ENCODE assay signal across 22 cellular contexts in the genomic region with DNA sequence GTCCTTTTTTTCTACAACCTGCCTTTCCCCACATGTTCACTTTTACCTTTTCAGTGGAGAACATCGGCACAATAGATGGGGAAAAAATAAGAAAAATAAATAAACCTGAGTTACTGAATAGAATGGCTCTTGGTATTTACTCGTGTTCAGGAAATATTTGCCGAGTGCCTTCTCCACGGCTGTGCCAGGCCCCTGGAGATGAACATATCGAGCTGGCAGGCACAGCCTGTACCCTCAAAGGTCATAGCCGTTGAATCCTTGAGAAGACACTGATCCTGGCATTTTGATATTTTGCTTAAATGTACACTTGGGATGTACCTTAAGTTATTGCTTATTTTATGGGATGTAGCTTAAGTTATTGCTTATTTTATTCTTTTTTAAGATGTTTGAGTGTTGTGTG.
DNase-seq lines count a peak whose midpoint lies in the region; ATAC-seq and TF ChIP-seq lines count a peak whose summit lies in the region.
"Had no signal": no experiment of that assay in that cellular context is flagged by ENCODE, and none has a peak within 500 bp of the region (broad histone marks: within the 10 kb centered on the region; RNA-seq: fewer than 3 reads in every experiment).

No MANE protein-coding gene starts in this region.

- H3K36me3 ChIP-seq in breast epithelium (no peaks in the 10 kb centered on the region), SJSA1 (no peaks in the 10 kb centered on the region), mesendoderm (ENCODE audit: control insufficient read depth, insufficient read depth, low read length) (no peaks in the 10 kb centered on the region), uterus (no peaks in the 10 kb centered on the region)

- H3K27ac ChIP-seq in breast epithelium = no peak overlapping the region
- peak overlapping the region; percentile 63; the same call in 1 of the 2 replicates for H3K27ac ChIP-seq in SJSA1
- H3K27ac ChIP-seq in mesendoderm (ENCODE audit: low read depth, low read length) = no peak overlapping the region
- H3K27ac ChIP-seq in uterus = no peak overlapping the region
- H3K27ac ChIP-seq: HL-60, RWPE1, SK-N-MC had no signal

- TF ChIP-seq POLR2A in breast epithelium (IDR thresholded peaks at IDR 0.05) (no peak), uterus (IDR thresholded peaks at IDR 0.05) (no peak)

- H3K27me3 Mint-ChIP-seq in MCF 10A (ENCODE audit: insufficient read depth, unreplicated experiment) = no peaks in the 10 kb centered on the region
- H3K27me3 Mint-ChIP-seq: CD4-positive, CD25-positive, alpha-beta regulatory T cell had no signal

- no peak overlapping the region for H3K56ac ChIP-seq in mesendoderm (ENCODE audit: low read length)

- peak overlapping the region; percentile 87 for H3K18ac ChIP-seq in mesendoderm (ENCODE audit: low read length)

- no peak overlapping the region for H3K4me3 ChIP-seq in breast epithelium
- H3K4me3 ChIP-seq in SJSA1 = no peak overlapping the region
- no peak overlapping the region for H3K4me3 ChIP-seq in mesendoderm (ENCODE audit: low read length)
- H3K4me3 ChIP-seq in uterus = no peak overlapping the region
- H3K4me3 ChIP-seq: SK-N-MC had no signal

- peak overlapping the region; percentile 28 for H2BK120ac ChIP-seq in mesendoderm (ENCODE audit: low read depth, low read length)

- H3K4me2 ChIP-seq in mesendoderm (ENCODE audit: low read length) = no peak overlapping the region

- H4K8ac ChIP-seq in mesendoderm (ENCODE audit: low read depth, low read length) = no peak overlapping the region

- CTCF ChIA-PET in MCF 10A (lab: Yijun Ruan, JAX) = interaction anchor here (0.7 kb wide), 1 partner anchor 17 kb away, joined by 4 read pairs; no protein-coding TSS in a partner anchor

- H3K23ac ChIP-seq in mesendoderm (ENCODE audit: low read length) = no peak overlapping the region

- no peak for DNase-seq in MCF 10A (ENCODE audit: unreplicated experiment)
- DNase-seq in breast epithelium (ENCODE audit: low spot score in 2 of 2) = no peak
- no peak for DNase-seq in SJSA1 (ENCODE audit: low read depth in 1 of 2, low spot score in 2 of 2)
- no peak for DNase-seq in mesendoderm
- no peak for DNase-seq in NCI-H774 (lab: John Stamatoyannopoulos, UW)
- no peak for DNase-seq in stimulated activated naive CD8-positive, alpha-beta T cell treated with anti-CD3 and anti-CD28 coated beads, Interleukin-15, Interleukin-2, amounts not matched to agents 100 U/mL and 50 U/mL, for 24 hours
- no peak for DNase-seq in uterus
- DNase-seq: 8988T, ACHN, Karpas-422, MV-4-11, NCI-H1105 treated with DMSO at 0.1 percent for 48 hours, NCI-H146, NCI-H2029, NCI-H446, NCI-H524 treated with DMSO at 0.1 percent for 48 hours, SHP77 treated with DMSO at 0.1 percent for 48 hours had no signal

- WGBS in mesendoderm (ENCODE audit: extremely low coverage, insufficient coverage, low lambda C conversion rate) = no CpG with 5 or more reads among the region's 6 CpGs

- H2BK5ac ChIP-seq in mesendoderm (ENCODE audit: low read length) = no peak overlapping the region

- POLR2A ChIA-PET in MCF 10A (lab: Yijun Ruan, JAX) = interaction anchor here (1.2 kb wide), 1 partner anchor 25 kb away, joined by 4 read pairs; no protein-coding TSS in a partner anchor

- peak overlapping the region; percentile 38 for H3K4me3 Mint-ChIP-seq in MCF 10A (ENCODE audit: unreplicated experiment)

- H3K9me3 ChIP-seq in breast epithelium = no peaks in the 10 kb centered on the region
- no peaks in the 10 kb centered on the region for H3K9me3 ChIP-seq in SJSA1 (replicated peaks)
- H3K9me3 ChIP-seq in uterus = no peaks in the 10 kb centered on the region

- peaks cover 6% of the 10 kb centered on the region for H3K36me3 Mint-ChIP-seq in MCF 10A (ENCODE audit: insufficient read depth, unreplicated experiment)
- H3K36me3 Mint-ChIP-seq: CD4-positive, CD25-positive, alpha-beta regulatory T cell had no signal

- H4K5ac ChIP-seq in mesendoderm (ENCODE audit: low read length) = no peak overlapping the region

- H3K79me2 ChIP-seq in mesendoderm (ENCODE audit: control insufficient read depth, insufficient read depth, low read length) = no peaks in the 10 kb centered on the region

- no peaks in the 10 kb centered on the region for H3K9me3 Mint-ChIP-seq in MCF 10A (ENCODE audit: unreplicated experiment)

- intact Hi-C loops in MCF 10A (cut with micrococcal nuclease) (no loop called here), breast epithelium (cut with DNase I; ENCODE audit: low total_unique reads) (no loop called here), uterus (cut with DNase I; ENCODE audit: low total_unique reads) (no loop called here)

- no peak for TF ChIP-seq CTCF in MCF 10A (IDR thresholded peaks at IDR 0.05; ENCODE audit: unreplicated experiment)
- TF ChIP-seq CTCF in breast epithelium (IDR thresholded peaks at IDR 0.05) = no peak
- TF ChIP-seq CTCF in uterus (IDR thresholded peaks at IDR 0.05) = no peak

- peaks cover 17% of the 10 kb centered on the region for H3K4me1 Mint-ChIP-seq in MCF 10A (ENCODE audit: insufficient read depth, unreplicated experiment)

- H3K79me1 ChIP-seq in mesendoderm (ENCODE audit: low read length) = no peaks in the 10 kb centered on the region

- no peak for ATAC-seq in stimulated activated naive CD8-positive, alpha-beta T cell treated with anti-CD3 and anti-CD28 coated beads, Interleukin-15, Interleukin-2, amounts not matched to agents 100 U/mL and 50 U/mL, for 24 hours
- ATAC-seq: Panc1 had no signal

- no peak overlapping the region for H3K9ac ChIP-seq in mesendoderm (ENCODE audit: low read length)

- no peak overlapping the region for H2BK15ac ChIP-seq in mesendoderm (replicated peaks; ENCODE audit: low read depth)

- peak overlapping the region; percentile 4 for H3K27ac Mint-ChIP-seq in MCF 10A (ENCODE audit: low read depth, unreplicated experiment)

- BruUV-seq in MCF 10A (replicated peaks; lab: Mats Ljungman, UMichigan) = no TSS peak

- no peak overlapping the region for H2AK5ac ChIP-seq in mesendoderm (ENCODE audit: low read length)

- H3K4me1 ChIP-seq in breast epithelium (no peaks in the 10 kb centered on the region), SJSA1 (replicated peaks) (peaks cover 36% of the 10 kb centered on the region), mesendoderm (ENCODE audit: control insufficient read depth, low read depth, low read length) (peaks cover 5% of the 10 kb centered on the region), uterus (no peaks in the 10 kb centered on the region)

- H3K4ac ChIP-seq in mesendoderm (ENCODE audit: low read depth, low read length) = peak overlapping the region; percentile 81

- H3K27me3 ChIP-seq in breast epithelium = no peaks in the 10 kb centered on the region
- no peaks in the 10 kb centered on the region for H3K27me3 ChIP-seq in SJSA1 (replicated peaks)
- no peaks in the 10 kb centered on the region for H3K27me3 ChIP-seq in mesendoderm (ENCODE audit: insufficient read depth, low read length, poor library complexity)
- no peaks in the 10 kb centered on the region for H3K27me3 ChIP-seq in uterus
